In genomic region chr2:69389271-69389670, GRCh38 we compare ENCODE assay signal across 27 cellular contexts.
"Had no signal": no experiment of that assay in that cellular context is flagged by ENCODE, and none has a peak within 500 bp of the region (broad histone marks: within the 10 kb centered on the region; RNA-seq: fewer than 3 reads in every experiment).

No MANE protein-coding gene starts in this region.

- H3K36me3 ChIP-seq: breast epithelium had no signal

- H3K4me3 Mint-ChIP-seq: activated CD4-positive, alpha-beta T cell treated with anti-CD3 and anti-CD28 coated beads, Interleukin-2, amount 10 ng/mL, durations not matched to agents 24 days and 14 days; activated CD8-positive, alpha-beta T cell treated with anti-CD3 and anti-CD28 coated beads for 36 hours; activated naive CD8-positive, alpha-beta T cell treated with anti-CD3 and anti-CD28 coated beads for 36 hours; activated T-cell treated with anti-CD3 and anti-CD28 coated beads, Interleukin-2, amount 50 U/mL, for 72 hours; activated T-helper 17 cell treated with anti-CD3 and anti-CD28 coated beads, Interleukin-2, amount 50 U/mL, for 72 hours; T-helper 1 cell treated with Interleukin-12 subunit alpha and Interleukin-12 subunit beta and Interleukin-4 antibody, amounts not matched to agents 30 μg/mL and 1 μg/mL, for 36 hours; T-helper 2 cell treated with Interferon-gamma antibody and Interleukin-4, amounts not matched to agents 5 μg/mL and 100 μg/mL, for 36 hours had no signal

- H3K27ac ChIP-seq: ascending aorta, breast epithelium, SJCRH30 had no signal

- H3K9me3 Mint-ChIP-seq: activated CD4-positive, alpha-beta T cell treated with anti-CD3 and anti-CD28 coated beads, Interleukin-2, amount 10 ng/mL, durations not matched to agents 24 days and 14 days; activated CD8-positive, alpha-beta T cell treated with anti-CD3 and anti-CD28 coated beads for 36 hours; activated naive CD8-positive, alpha-beta T cell treated with anti-CD3 and anti-CD28 coated beads for 36 hours; activated T-cell treated with anti-CD3 and anti-CD28 coated beads, Interleukin-2, amount 50 U/mL, for 72 hours; activated T-helper 17 cell treated with anti-CD3 and anti-CD28 coated beads, Interleukin-2, amount 50 U/mL, for 72 hours; T-helper 1 cell treated with Interleukin-12 subunit alpha and Interleukin-12 subunit beta and Interleukin-4 antibody, amounts not matched to agents 30 μg/mL and 1 μg/mL, for 36 hours; T-helper 2 cell treated with Interferon-gamma antibody and Interleukin-4, amounts not matched to agents 5 μg/mL and 100 μg/mL, for 36 hours had no signal

- H3K9ac ChIP-seq: SK-N-SH had no signal

- H3K4me3 ChIP-seq: ascending aorta, breast epithelium, SJCRH30 had no signal

- H3K27ac Mint-ChIP-seq: activated CD4-positive, alpha-beta T cell treated with anti-CD3 and anti-CD28 coated beads, Interleukin-2, amount 10 ng/mL, durations not matched to agents 24 days and 14 days; activated CD8-positive, alpha-beta T cell treated with anti-CD3 and anti-CD28 coated beads for 36 hours; activated naive CD8-positive, alpha-beta T cell treated with anti-CD3 and anti-CD28 coated beads for 36 hours; activated T-cell treated with anti-CD3 and anti-CD28 coated beads, Interleukin-2, amount 50 U/mL, for 72 hours; activated T-helper 17 cell treated with anti-CD3 and anti-CD28 coated beads, Interleukin-2, amount 50 U/mL, for 72 hours; T-helper 1 cell treated with Interleukin-12 subunit alpha and Interleukin-12 subunit beta and Interleukin-4 antibody, amounts not matched to agents 30 μg/mL and 1 μg/mL, for 36 hours; T-helper 2 cell treated with Interferon-gamma antibody and Interleukin-4, amounts not matched to agents 5 μg/mL and 100 μg/mL, for 36 hours had no signal

- H3K27me3 Mint-ChIP-seq: activated CD4-positive, alpha-beta T cell treated with anti-CD3 and anti-CD28 coated beads, Interleukin-2, amount 10 ng/mL, durations not matched to agents 24 days and 14 days; activated CD8-positive, alpha-beta T cell treated with anti-CD3 and anti-CD28 coated beads for 36 hours; activated naive CD8-positive, alpha-beta T cell treated with anti-CD3 and anti-CD28 coated beads for 36 hours; activated T-helper 17 cell treated with anti-CD3 and anti-CD28 coated beads, Interleukin-2, amount 50 U/mL, for 72 hours had no signal

- H3K4me2 ChIP-seq: SK-N-SH had no signal

- H3K27me3 ChIP-seq: ascending aorta, breast epithelium, SJCRH30 had no signal

- H3K9me3 ChIP-seq: ascending aorta, breast epithelium, SJCRH30, SK-N-SH had no signal

- H3K4me1 ChIP-seq: breast epithelium, SJCRH30 had no signal

- DNase-seq: activated CD4-positive, alpha-beta T cell treated with anti-CD3 and anti-CD28 coated beads, Interleukin-2, amount 10 ng/mL, durations not matched to agents 24 days and 14 days; activated CD4-positive, alpha-beta T cell treated with anti-CD3 and anti-CD28 coated beads, Interleukin-2, amount 50 U/mL, for 4 hours; activated CD8-positive, alpha-beta T cell treated with anti-CD3 and anti-CD28 coated beads for 36 hours; activated effector memory CD4-positive, alpha-beta T cell treated with anti-CD3 and anti-CD28 coated beads, Interleukin-2, amount 50 U/mL, for 16 hours; activated naive CD4-positive, alpha-beta T cell; activated naive CD4-positive, alpha-beta T cell treated with anti-CD3 and anti-CD28 coated beads, Interleukin-2, amount 50 U/mL, for 16 hours; activated naive CD8-positive, alpha-beta T cell treated with anti-CD3 and anti-CD28 coated beads for 36 hours; activated T-cell treated with anti-CD3 and anti-CD28 coated beads, Interleukin-2, amount 50 U/mL, for 1 hour; activated T-cell treated with anti-CD3 and anti-CD28 coated beads, Interleukin-2, amount 50 U/mL, for 72 hours; amygdala; Karpas-422; NCI-H1105; NCI-H1436; NCI-H1694; NCI-H1930; NCI-H2081 treated with DMSO at 0.1 percent for 48 hours; NCI-H446 treated with DMSO at 0.1 percent for 48 hours; NCI-H524; SHP77; SJCRH30; SK-N-SH had no signal

- ATAC-seq: activated CD8-positive, alpha-beta T cell treated with anti-CD3 and anti-CD28 coated beads for 36 hours; activated T-cell treated with anti-CD3 and anti-CD28 coated beads, Interleukin-2, amount 50 U/mL, for 72 hours; activated T-helper 17 cell treated with anti-CD3 and anti-CD28 coated beads, Interleukin-2, amount 50 U/mL, for 72 hours; Panc1 had no signal
